Comparison of ENCODE assay signal across 26 cellular contexts in genomic region chr9:4097490-4097889, GRCh38.
DNase-seq lines count a peak whose midpoint lies in the region; ATAC-seq, FAIRE-seq and TF ChIP-seq lines count a peak whose summit lies in the region.
"Had no signal": no experiment of that assay in that cellular context is flagged by ENCODE, and none has a peak within 500 bp of the region (broad histone marks: within the 10 kb centered on the region; RNA-seq: fewer than 3 reads in every experiment).

No MANE protein-coding gene starts in this region.

- intact Hi-C loops in upper lobe of right lung (cut with DNase I), result no loop called here

- no peak for ATAC-seq in upper lobe of right lung
- no peak for ATAC-seq in HG03280 (IDR thresholded peaks at IDR 0.05; ENCODE audit: unreplicated experiment)
- ATAC-seq in GM19351 (IDR thresholded peaks at IDR 0.05; ENCODE audit: unreplicated experiment), result no peak
- ATAC-seq: left cardiac atrium; right lobe of liver; stimulated activated naive B cell treated with anti-CD40 and anti-IgM and Interleukin-4, amounts not matched to agents 10 μg/mL and 1 μg/mL and 100 μg/mL, for 72 hours; T-helper 17 cell had no signal

- peaks cover 40% of the 10 kb centered on the region for H3K4me1 Mint-ChIP-seq in astrocyte (ENCODE audit: low read depth, unreplicated experiment)
- H3K4me1 Mint-ChIP-seq: neural crest cell; stimulated activated naive B cell treated with anti-CD40 and anti-IgM and Interleukin-4, amounts not matched to agents 10 μg/mL and 1 μg/mL and 100 μg/mL, for 72 hours; T-helper 17 cell had no signal

- H3K79me2 ChIP-seq in GM23248 (ENCODE audit: insufficient read depth), result peaks cover 81% of the 10 kb centered on the region
- peaks cover 78% of the 10 kb centered on the region for H3K79me2 ChIP-seq in astrocyte (ENCODE audit: insufficient read depth, low read length)

- H3K4me3 ChIP-seq in GM23248 (no peak overlapping the region), astrocyte (ENCODE audit: insufficient read depth, low read depth, low read length) (no peak overlapping the region), upper lobe of right lung (no peak overlapping the region)
- H3K4me3 ChIP-seq: colonic mucosa, hepatocyte, right lobe of liver, SK-N-MC had no signal

- H3K9me3 ChIP-seq in GM23248 (ENCODE audit: low read depth) (no peaks in the 10 kb centered on the region), astrocyte (ENCODE audit: insufficient read depth, low read depth, low read length) (no peaks in the 10 kb centered on the region), upper lobe of right lung (no peaks in the 10 kb centered on the region)
- H3K9me3 ChIP-seq: colonic mucosa, right lobe of liver had no signal

- peak; percentile 29 for FAIRE-seq in astrocyte (lab: Jason Lieb, UNC)

- no peaks in the 10 kb centered on the region for H3K27me3 Mint-ChIP-seq in astrocyte (ENCODE audit: low read depth, unreplicated experiment)

- H3F3A ChIP-seq in GM23248 (ENCODE audit: insufficient read depth), result peaks cover 43% of the 10 kb centered on the region; the same call in 1 of the 2 replicates

- H3K27ac ChIP-seq in GM23248 (peak overlapping the region; percentile 46), astrocyte (ENCODE audit: low read depth, low read length) (peak overlapping the region; percentile 24), upper lobe of right lung (peak overlapping the region; percentile 49)
- H3K27ac ChIP-seq: colonic mucosa, hepatocyte, KMS-11, right lobe of liver, SK-N-MC had no signal

- no peak for TF ChIP-seq CTCF in astrocyte (IDR thresholded peaks at IDR 0.05; ENCODE audit: insufficient read depth, low read depth, low read length)
- TF ChIP-seq CTCF in upper lobe of right lung (IDR thresholded peaks at IDR 0.05), result no peak

- H3K9me2 ChIP-seq in GM23248 (ENCODE audit: insufficient read depth), result no peaks in the 10 kb centered on the region

- H3K9me3 Mint-ChIP-seq in astrocyte (ENCODE audit: unreplicated experiment), result no peaks in the 10 kb centered on the region
- H3K9me3 Mint-ChIP-seq: activated naive CD8-positive, alpha-beta T cell treated with anti-CD3 and anti-CD28 coated beads, Interleukin-2, amount 10 ng/mL, durations not matched to agents 7 days and 5 days; neural crest cell; stimulated activated naive B cell treated with anti-CD40 and anti-IgM and Interleukin-4, amounts not matched to agents 10 μg/mL and 1 μg/mL and 100 μg/mL, for 72 hours had no signal

- H3K36me3 ChIP-seq in GM23248 (ENCODE audit: low read depth) (no peaks in the 10 kb centered on the region), astrocyte (ENCODE audit: insufficient read depth, low read length) (no peaks in the 10 kb centered on the region), upper lobe of right lung (no peaks in the 10 kb centered on the region)
- H3K36me3 ChIP-seq: colonic mucosa, right lobe of liver had no signal

- no peak overlapping the region for H3K27ac Mint-ChIP-seq in astrocyte (ENCODE audit: unreplicated experiment)
- H3K27ac Mint-ChIP-seq: activated naive CD8-positive, alpha-beta T cell treated with anti-CD3 and anti-CD28 coated beads, Interleukin-2, amount 10 ng/mL, durations not matched to agents 7 days and 5 days; CD4-positive, alpha-beta memory T cell; stimulated activated naive B cell treated with anti-CD40 and anti-IgM and Interleukin-4, amounts not matched to agents 10 μg/mL and 1 μg/mL and 100 μg/mL, for 72 hours; T-helper 17 cell had no signal

- H3K9ac ChIP-seq in GM23248, result peak overlapping the region; percentile 9; the same call in 1 of the 2 replicates
- no peak overlapping the region for H3K9ac ChIP-seq in astrocyte (ENCODE audit: low read length)
- H3K9ac ChIP-seq: KMS-11 had no signal

- H3K27me3 ChIP-seq in GM23248 (replicated peaks; ENCODE audit: insufficient read depth) (no peaks in the 10 kb centered on the region), astrocyte (ENCODE audit: insufficient read depth, low read length) (no peaks in the 10 kb centered on the region), upper lobe of right lung (no peaks in the 10 kb centered on the region)
- H3K27me3 ChIP-seq: colonic mucosa, hepatocyte, right lobe of liver had no signal

- H3K4me1 ChIP-seq in GM23248 (ENCODE audit: insufficient read depth) (peaks cover 68% of the 10 kb centered on the region), astrocyte (ENCODE audit: insufficient read depth, low read length) (peaks cover 13% of the 10 kb centered on the region), upper lobe of right lung (peaks cover 10% of the 10 kb centered on the region)
- H3K4me1 ChIP-seq: right lobe of liver had no signal

- in situ Hi-C loops in GM23248 (cut with MboI), result no loop called here

- WGBS in GM23248 (ENCODE audit: low coverage in 1 of 2, low lambda C conversion rate in 2 of 2, missing lambda C conversion rate in 2 of 2), 2 experiments, result 49 to 57% methylated on average over 3 of the region's 3 CpGs

- peaks cover 6% of the 10 kb centered on the region for H3K36me3 Mint-ChIP-seq in astrocyte (ENCODE audit: low read depth, unreplicated experiment)
- H3K36me3 Mint-ChIP-seq: activated naive CD8-positive, alpha-beta T cell treated with anti-CD3 and anti-CD28 coated beads, Interleukin-2, amount 10 ng/mL, durations not matched to agents 7 days and 5 days; CD4-positive, alpha-beta memory T cell; stimulated activated naive B cell treated with anti-CD40 and anti-IgM and Interleukin-4, amounts not matched to agents 10 μg/mL and 1 μg/mL and 100 μg/mL, for 72 hours had no signal

- peak overlapping the region; percentile 15; the same call in 1 of the 2 replicates for H2AFZ ChIP-seq in GM23248
- H2AFZ ChIP-seq in astrocyte (ENCODE audit: low read depth, low read length), result no peak overlapping the region
- H2AFZ ChIP-seq: hepatocyte had no signal

- H3K4me3 Mint-ChIP-seq in astrocyte (ENCODE audit: unreplicated experiment), result no peak overlapping the region
- H3K4me3 Mint-ChIP-seq: activated naive CD8-positive, alpha-beta T cell treated with anti-CD3 and anti-CD28 coated beads, Interleukin-2, amount 10 ng/mL, durations not matched to agents 7 days and 5 days; CD4-positive, alpha-beta memory T cell; neural crest cell; stimulated activated naive B cell treated with anti-CD40 and anti-IgM and Interleukin-4, amounts not matched to agents 10 μg/mL and 1 μg/mL and 100 μg/mL, for 72 hours; T-helper 17 cell had no signal

- H3K4me2 ChIP-seq in GM23248 (ENCODE audit: unreplicated experiment), result peak overlapping the region; percentile 15
- no peak overlapping the region for H3K4me2 ChIP-seq in astrocyte (ENCODE audit: low read length)
- H3K4me2 ChIP-seq: hepatocyte, KMS-11 had no signal

- peak; percentile 42 for DNase-seq in GM23248
- peak; percentile 47 for DNase-seq in astrocyte (ENCODE audit: low read depth)
- DNase-seq in iris pigment epithelial cell (ENCODE audit: low read depth), result peak; percentile 83
- DNase-seq in upper lobe of right lung, result no peak
- no peak for DNase-seq in SHP77 treated with DMSO at 0.1 percent for 48 hours (lab: John Stamatoyannopoulos, UW)
- DNase-seq: activated naive CD8-positive, alpha-beta T cell treated with anti-CD3 and anti-CD28 coated beads, Interleukin-2, amount 10 ng/mL, durations not matched to agents 7 days and 5 days; activated T-cell treated with anti-CD3 and anti-CD28 coated beads for 4 hours; CD4-positive, alpha-beta memory T cell; colonic mucosa; effector memory CD4-positive, alpha-beta T cell; foreskin melanocyte; H7; left cardiac atrium; mammary epithelial cell; NCI-H1436 treated with DMSO at 0.1 percent for 48 hours; posterior cingulate gyrus; right lobe of liver; stimulated activated CD4-positive, alpha-beta T cell treated with anti-CD3 and anti-CD28 coated beads, Interleukin-15, amount 100 ng/mL, for 24 hours; stimulated activated naive B cell treated with anti-CD40 and anti-IgM and Interleukin-4, amounts not matched to agents 10 μg/mL and 1 μg/mL and 100 μg/mL, for 72 hours; T-helper 17 cell had no signal

- H4K20me1 ChIP-seq in GM23248 (ENCODE audit: insufficient read depth) (no peaks in the 10 kb centered on the region), astrocyte (ENCODE audit: insufficient read depth, low read length) (peaks cover 3% of the 10 kb centered on the region)

Comparison
In these comparisons a context has a peak if more than half of its experiments do, and no peak if none do; other contexts are left out.
1. DNase-seq: peak in GM23248 (single experiment), astrocyte (single experiment) and iris pigment epithelial cell (single experiment); none in upper lobe of right lung (single experiment) and SHP77 treated with DMSO at 0.1 percent for 48 hours (single experiment).
2. Peak in every context shown above with its lines, with median percentiles within 50 percentile points of each other: H3K27ac ChIP-seq.